ENCODE assay signal across 8 cellular contexts in the genomic region with DNA sequence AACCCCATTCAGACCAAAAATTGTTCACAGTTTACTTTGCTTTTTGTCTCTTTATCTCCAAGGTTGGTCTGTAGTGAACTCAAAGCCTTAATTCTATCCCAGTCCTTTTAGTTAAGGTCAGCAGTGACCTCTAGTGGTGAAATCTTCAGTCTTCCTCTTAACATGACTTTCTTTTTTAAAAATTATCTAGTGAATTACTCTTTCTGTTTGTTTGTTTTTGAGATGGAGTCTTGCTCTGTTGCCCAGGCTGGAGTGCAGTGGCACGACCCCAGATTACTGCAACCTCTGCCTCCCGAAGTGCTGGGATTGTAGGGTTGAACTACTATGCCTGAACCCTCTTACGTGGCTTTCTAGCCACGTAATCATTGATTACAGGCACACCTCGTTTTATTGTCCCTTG. TPM values are rescaled to one million over a fixed set of nuclear protein-coding genes. Genes with fewer than 3 reads are reported as not detected.
DNase-seq lines count a peak whose midpoint lies in the region; ATAC-seq and TF ChIP-seq lines count a peak whose summit lies in the region.

No MANE protein-coding gene starts in this region.

- H3K4me1 ChIP-seq in fibroblast of lung (ENCODE audit: control insufficient read depth, extremely low read depth, insufficient read depth, low read length), result no peaks in the 10 kb centered on the region

- no peaks in the 10 kb centered on the region for H3K79me2 ChIP-seq in fibroblast of lung (ENCODE audit: control insufficient read depth, insufficient read depth, low read length)

- H2AFZ ChIP-seq in fibroblast of lung (ENCODE audit: low read length), result no peak overlapping the region

- TF ChIP-seq CTCF in fibroblast of lung (conservative IDR thresholded peaks at IDR 0.05 in 1 of 2, IDR thresholded peaks at IDR 0.05 in 1 of 2; ENCODE audit: low read depth in 1 of 2, low read length in 2 of 2) (peak; percentile 41 to 53), neural crest cell (conservative IDR thresholded peaks at IDR 0.05) (peak; percentile 86)

- peaks cover 15 to 17% (median 16%) of the 10 kb centered on the region in 3 donors for H3K4me1 Mint-ChIP-seq in T-cell
- H3K4me1 Mint-ChIP-seq in neural crest cell, result peaks cover 10% of the 10 kb centered on the region

- H3K27me3 Mint-ChIP-seq in T-cell (no peaks in the 10 kb centered on the region), neural crest cell (ENCODE audit: low read depth) (no peaks in the 10 kb centered on the region)

- H3K4me2 ChIP-seq in fibroblast of lung (ENCODE audit: extremely low read depth, insufficient read depth, low read length), result peak overlapping the region; percentile 58

- H3K27ac ChIP-seq in fibroblast of lung (ENCODE audit: insufficient read depth, low read length), result no peak overlapping the region

- H3K9me3 ChIP-seq in fibroblast of lung (ENCODE audit: control insufficient read depth, insufficient read depth, low read depth, low read length), result no peaks in the 10 kb centered on the region

- no peaks in the 10 kb centered on the region for H3K36me3 ChIP-seq in fibroblast of lung (ENCODE audit: control insufficient read depth, insufficient read depth, low read length)

- no peaks in the 10 kb centered on the region for H3K27me3 ChIP-seq in fibroblast of lung (ENCODE audit: control insufficient read depth, insufficient read depth, low read length)

- H3K27ac Mint-ChIP-seq in T-cell (no peak overlapping the region), neural crest cell (ENCODE audit: unreplicated experiment) (no peak overlapping the region)

- H3K9me3 Mint-ChIP-seq in T-cell (no peaks in the 10 kb centered on the region), neural crest cell (no peaks in the 10 kb centered on the region)

- H4K20me1 ChIP-seq in fibroblast of lung (ENCODE audit: control insufficient read depth, extremely low read depth, insufficient read depth, low read length), result no peaks in the 10 kb centered on the region

- no peak overlapping the region for H3K4me3 Mint-ChIP-seq in T-cell
- peak overlapping the region; percentile 3 for H3K4me3 Mint-ChIP-seq in neural crest cell

- H3K36me3 Mint-ChIP-seq in T-cell (no peaks in the 10 kb centered on the region), neural crest cell (ENCODE audit: low read depth) (no peaks in the 10 kb centered on the region)

- no peak overlapping the region for H3K4me3 ChIP-seq in fibroblast of lung (replicated peaks in 1 of 4; ENCODE audit: control extremely low read depth in 1 of 4, insufficient read depth in 1 of 4, low read depth in 3 of 4, low read length in 4 of 4)

- ATAC-seq in HG02852 (IDR thresholded peaks at IDR 0.05; ENCODE audit: unreplicated experiment) (peak; percentile 78), T-cell (replicated peaks in 1 of 4) (peak; percentile 57 to 87 (median 78))

- CTCF ChIA-PET in T-cell (lab: Charles Lee), result interaction anchor here (0.6 to 1.5 kb wide), 10 partner anchors 69 to 260 kb away, joined by 3 to 6 read pairs (median 4); no protein-coding TSS in a partner anchor

- POLR2A ChIA-PET in T-cell (lab: Charles Lee), result no interaction called here

- H3K9ac ChIP-seq in fibroblast of lung (ENCODE audit: insufficient read depth, low read length), result no peak overlapping the region

- DNase-seq in AG08395 (ENCODE audit: low spot score) (peak; percentile 70), GM04504 (ENCODE audit: low read depth) (peak; percentile 53), NCI-H1694 (lab: John Stamatoyannopoulos, UW) (peak; percentile 89), T-cell (peak in 14 of 34 experiments; percentile 4 to 52 (median 28)), fibroblast of lung (ENCODE audit: low read depth in 2 of 2) (peak; percentile 69 to 91), neural crest cell (ENCODE audit: low read depth, low spot score) (peak; percentile 26), GM19238 (ENCODE audit: insufficient read length, low spot score) (no peak)

RNA-seq across cellular contexts. Expression of gene ZNF487, which starts 25.0 kb away (rescaled TPM):
- total RNA-seq in T-cell, result 1 to 10 TPM; 3.2 to 8.5 (median 5.2) TPM
- 3.3 and 4.0 TPM in 2 replicates for total RNA-seq in fibroblast of lung
- polyA plus RNA-seq in fibroblast of lung, result 2.6 and 4.0 TPM in 2 replicates
- 2.7 and 2.9 TPM in 2 replicates for polyA plus RNA-seq in fibroblast of lung (2012)
- polyA minus RNA-seq in fibroblast of lung (ENCODE audit: low replicate concordance), result 0.78 and 37.0 TPM in 2 replicates
- 3.8 and 4.3 TPM in 2 replicates for total RNA-seq in neural crest cell

RNA-seq across cellular contexts. Expression of gene HNRNPF, which starts 53.0 kb away (rescaled TPM):
- total RNA-seq in T-cell, result 100 to 1,000 TPM; 124 to 224 (median 206) TPM
- 217 and 293 TPM in 2 replicates for total RNA-seq in fibroblast of lung
- polyA plus RNA-seq in fibroblast of lung, result 203 and 228 TPM in 2 replicates
- polyA plus RNA-seq in fibroblast of lung (2012), result 143 and 185 TPM in 2 replicates
- polyA minus RNA-seq in fibroblast of lung (ENCODE audit: low replicate concordance), result 110 and 152 TPM in 2 replicates
- 284 and 292 TPM in 2 replicates for total RNA-seq in neural crest cell
